In genomic region chr12:104064842-104065441, GRCh38 we compare ENCODE assay signal across 8 cellular contexts. TPM values are rescaled to one million over a fixed set of nuclear protein-coding genes. Genes with fewer than 3 reads are reported as not detected.
DNase-seq lines count a peak whose midpoint lies in the region; ATAC-seq and TF ChIP-seq lines count a peak whose summit lies in the region.

No MANE protein-coding gene starts in this region.

- ATAC-seq in Right ventricle myocardium inferior (peak; percentile 30), HG03460 (IDR thresholded peaks at IDR 0.05; ENCODE audit: unreplicated experiment) (peak; percentile 11)

- no peaks in the 10 kb centered on the region for H4K20me1 ChIP-seq in hepatocyte (ENCODE audit: insufficient read depth, poor library complexity, severe bottlenecking)

- WGBS in hepatocyte (ENCODE audit: low lambda C conversion rate, missing lambda C conversion rate), result 2% methylated on average over 20 of the region's 41 CpGs

- H3K36me3 ChIP-seq in adipocyte (ENCODE audit: control insufficient read depth, insufficient read depth, low read length, severe bottlenecking) (peaks cover 19% of the 10 kb centered on the region), hepatocyte (replicated peaks; ENCODE audit: insufficient read depth, low read depth) (no peaks in the 10 kb centered on the region), skeletal muscle tissue (ENCODE audit: control insufficient read depth in 3 of 3, insufficient read depth in 3 of 3, low read length in 3 of 3) (peaks cover 0 to 22% (median 4%) of the 10 kb centered on the region in 3 donors)

- no peak for TF ChIP-seq CTCF in hepatocyte (IDR thresholded peaks at IDR 0.05; ENCODE audit: poor library complexity)

- DNase-seq in Right ventricle myocardium inferior (ENCODE audit: missing footprints) (peak; percentile 69), cardiac septum (ENCODE audit: low spot score) (no peak), adipocyte (ENCODE audit: low read depth) (peak; percentile 64), hepatocyte (ENCODE audit: low spot score) (peak; percentile 34), superior temporal gyrus (ENCODE audit: extremely low spot score) (no peak)
- no peak for DNase-seq in stimulated activated CD8-positive, alpha-beta memory T cell treated with anti-CD3 and anti-CD28 coated beads, Interleukin-4, amount 100 ng/mL, for 48 hours

- peak overlapping the region; percentile 89 for H3K4me2 ChIP-seq in hepatocyte

- H3K9ac ChIP-seq in adipocyte (ENCODE audit: low read length) (peak overlapping the region; percentile 94), skeletal muscle tissue (ENCODE audit: low read depth in 1 of 3, low read length in 3 of 3) (peak overlapping the region; percentile 89 to 95 (median 91))

- H3K4me3 ChIP-seq in adipocyte (ENCODE audit: low read length) (peak overlapping the region; percentile 97), hepatocyte (peak overlapping the region; percentile 93), skeletal muscle tissue (ENCODE audit: low read length in 3 of 3) (peak overlapping the region; percentile 90 to 97 (median 96))

- H3K27me3 ChIP-seq in adipocyte (replicated peaks; ENCODE audit: control insufficient read depth, insufficient read depth, low read length), result no peaks in the 10 kb centered on the region
- H3K27me3 ChIP-seq in hepatocyte, result peaks cover 5% of the 10 kb centered on the region
- H3K27me3 ChIP-seq in skeletal muscle tissue (ENCODE audit: control insufficient read depth in 3 of 3, insufficient read depth in 3 of 3, low read length in 3 of 3), result no peaks in the 10 kb centered on the region

- intact Hi-C loops in Right ventricle myocardium inferior (cut with DNase I), result loop anchor here (2.0 to 5.0 kb wide), 3 partner anchors 67 to 133 kb away; partner anchors contain the start of genes HSP90B1 and TDG
- intact Hi-C loops in cardiac septum (cut with DNase I), result loop anchor here (1.0 to 5.0 kb wide), 5 partner anchors 37 to 135 kb away; partner anchors contain the start of genes HSP90B1 and NFYB

- H3K9me3 ChIP-seq in adipocyte (ENCODE audit: control insufficient read depth, low read length) (no peaks in the 10 kb centered on the region), hepatocyte (ENCODE audit: low read depth) (no peaks in the 10 kb centered on the region), skeletal muscle tissue (ENCODE audit: control insufficient read depth in 3 of 3, low read length in 3 of 3) (no peaks in the 10 kb centered on the region)

- peaks cover 15% of the 10 kb centered on the region for H3K4me1 ChIP-seq in adipocyte (ENCODE audit: control insufficient read depth, insufficient read depth, low read length)
- H3K4me1 ChIP-seq in hepatocyte (ENCODE audit: insufficient read depth), result peaks cover 6% of the 10 kb centered on the region
- H3K4me1 ChIP-seq in skeletal muscle tissue (ENCODE audit: control insufficient read depth in 3 of 3, insufficient read depth in 3 of 3, low read length in 3 of 3), result peaks cover 16 to 22% (median 19%) of the 10 kb centered on the region in 3 donors

- peak overlapping the region; percentile 89 for H3K27ac ChIP-seq in hepatocyte
- H3K27ac ChIP-seq in skeletal muscle tissue (ENCODE audit: low read depth, low read length), result peak overlapping the region; percentile 94

- H3K79me2 ChIP-seq in hepatocyte, result peaks cover 31% of the 10 kb centered on the region

- H3K9me2 ChIP-seq in hepatocyte (replicated peaks; ENCODE audit: insufficient read depth), result no peaks in the 10 kb centered on the region

- H2AFZ ChIP-seq in hepatocyte, result peak overlapping the region; percentile 71

RNA-seq across cellular contexts. Expression of gene HCFC2, which starts 0.6 kb away (rescaled TPM):
- total RNA-seq in Right ventricle myocardium inferior, result 9.5 TPM
- total RNA-seq in cardiac septum, result 14.4 TPM
- total RNA-seq in hepatocyte, result 14.7 and 15.1 TPM in 2 replicates
- polyA plus RNA-seq in hepatocyte, result 7.5 and 9.7 TPM in 2 replicates
- 32.9 TPM for total RNA-seq in skeletal muscle tissue

RNA-seq across cellular contexts. Expression of gene GLT8D2, which starts 15.0 kb away (rescaled TPM):
- total RNA-seq in Right ventricle myocardium inferior, result 8.8 TPM
- 5.5 TPM for total RNA-seq in cardiac septum
- 24.8 and 30.8 TPM in 2 replicates for total RNA-seq in hepatocyte
- 24.4 and 29.2 TPM in 2 replicates for polyA plus RNA-seq in hepatocyte
- 36.5 TPM for total RNA-seq in skeletal muscle tissue

Comparison
In these comparisons a context has a peak if more than half of its experiments do, and no peak if none do; other contexts are left out.
1. DNase-seq: peak in Right ventricle myocardium inferior (single experiment), adipocyte (single experiment) and hepatocyte (single experiment); none in cardiac septum (single experiment), superior temporal gyrus (single experiment) and stimulated activated CD8-positive, alpha-beta memory T cell treated with anti-CD3 and anti-CD28 coated beads, Interleukin-4, amount 100 ng/mL, for 48 hours (single experiment).
2. Peak in every context shown above with its lines, with median percentiles within 50 percentile points of each other: H3K4me3 ChIP-seq.